Comparison of ENCODE assay signal across 29 cellular contexts in the genomic region with DNA sequence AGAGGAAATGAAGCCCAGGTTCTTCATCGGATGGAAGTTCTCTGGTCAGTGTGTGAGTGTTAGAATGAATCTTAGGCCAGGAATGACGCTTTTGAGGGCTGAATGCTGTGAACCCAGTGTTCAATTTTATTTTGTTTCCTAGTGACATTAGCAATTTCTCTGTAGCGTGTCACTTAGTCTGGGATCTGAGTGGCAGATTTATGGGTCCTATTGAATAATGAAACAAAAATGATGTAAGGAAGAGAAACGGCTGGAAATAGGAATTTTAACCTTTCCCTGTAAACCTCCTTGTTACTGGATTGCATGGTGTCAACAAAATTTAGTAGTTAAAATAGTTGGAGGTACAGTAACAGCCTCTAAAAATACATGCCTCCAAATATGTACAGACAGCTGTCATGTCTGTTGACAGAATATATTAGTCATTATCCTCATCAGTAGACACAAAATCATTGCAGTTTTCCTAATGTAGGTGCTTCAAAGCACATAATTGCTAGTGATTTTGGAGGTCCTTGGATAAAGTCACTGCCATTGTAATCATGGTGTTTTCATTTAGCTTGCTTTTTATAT.
DNase-seq lines count a peak whose midpoint lies in the region; ATAC-seq, FAIRE-seq and TF ChIP-seq lines count a peak whose summit lies in the region.
"Had no signal": no experiment of that assay in that cellular context is flagged by ENCODE, and none has a peak within 500 bp of the region (broad histone marks: within the 10 kb centered on the region; RNA-seq: fewer than 3 reads in every experiment).

No MANE protein-coding gene starts in this region.

- no peak overlapping the region for H3K27ac ChIP-seq in astrocyte (ENCODE audit: low read depth, low read length)
- H3K27ac ChIP-seq: 22Rv1, HL-60, RWPE1, SK-N-MC had no signal

- DNase-seq in NCI-H2227 (lab: John Stamatoyannopoulos, UW; ENCODE audit: unreplicated experiment) (peak; percentile 15), NCI-H2227 treated with DMSO at 0.1 percent for 48 hours (lab: John Stamatoyannopoulos, UW) (no peak), astrocyte (ENCODE audit: low read depth) (no peak), nephron progenitor cell (no peak), KG1 (lab: John Stamatoyannopoulos, UW) (no peak), pons (ENCODE audit: low spot score) (no peak)
- DNase-seq in effector CD4-positive, alpha-beta T cell, result no peak
- DNase-seq: AML-193; C1 segment of cervical spinal cord; CD8-positive, alpha-beta T cell; KBM-7; NCI-H1092; NCI-H146; NCI-H2029 treated with DMSO at 0.1 percent for 48 hours; NCI-H2171; NCI-H446; NCI-H526; SHP77 treated with DMSO at 0.1 percent for 48 hours; SW 1271 had no signal

- H3K9me3 Mint-ChIP-seq in astrocyte (ENCODE audit: unreplicated experiment) (no peaks in the 10 kb centered on the region), nephron progenitor cell (peaks cover 9% of the 10 kb centered on the region)
- H3K9me3 Mint-ChIP-seq: CD8-positive, alpha-beta T cell had no signal

- FAIRE-seq in astrocyte (lab: Jason Lieb, UNC), result no peak
- FAIRE-seq: G401.6, GM12892, GM18507, GM19239, HepG2 had no signal

- H3K27me3 Mint-ChIP-seq in astrocyte (ENCODE audit: low read depth, unreplicated experiment) (peaks cover 2% of the 10 kb centered on the region), nephron progenitor cell (ENCODE audit: low read depth, poor library complexity) (peaks cover 14% of the 10 kb centered on the region)

- no peak overlapping the region for H3K9ac ChIP-seq in astrocyte (ENCODE audit: low read length)

- no peak overlapping the region for H3K4me3 Mint-ChIP-seq in astrocyte (ENCODE audit: unreplicated experiment)
- no peak overlapping the region for H3K4me3 Mint-ChIP-seq in nephron progenitor cell
- H3K4me3 Mint-ChIP-seq: CD8-positive, alpha-beta T cell had no signal

- TF ChIP-seq CTCF in astrocyte (IDR thresholded peaks at IDR 0.05; ENCODE audit: insufficient read depth, low read depth, low read length) (no peak), nephron progenitor cell (IDR thresholded peaks at IDR 0.05) (no peak)

- no peak overlapping the region for H2AFZ ChIP-seq in astrocyte (ENCODE audit: low read depth, low read length)

- no peaks in the 10 kb centered on the region for H3K79me2 ChIP-seq in astrocyte (ENCODE audit: insufficient read depth, low read length)

- no peak overlapping the region for H3K4me2 ChIP-seq in astrocyte (ENCODE audit: low read length)

- ATAC-seq in GM19463 (IDR thresholded peaks at IDR 0.05; ENCODE audit: unreplicated experiment), result no peak
- ATAC-seq: CD8-positive, alpha-beta T cell; HepG2 had no signal

- peaks cover 18% of the 10 kb centered on the region for H3K4me1 ChIP-seq in astrocyte (ENCODE audit: insufficient read depth, low read length)

- H3K4me1 Mint-ChIP-seq in astrocyte (ENCODE audit: low read depth, unreplicated experiment), result peaks cover 24% of the 10 kb centered on the region
- H3K4me1 Mint-ChIP-seq in nephron progenitor cell, result peaks cover 67% of the 10 kb centered on the region

- peaks cover 2% of the 10 kb centered on the region for H3K36me3 Mint-ChIP-seq in astrocyte (ENCODE audit: low read depth, unreplicated experiment)
- H3K36me3 Mint-ChIP-seq in nephron progenitor cell (ENCODE audit: low read depth), result no peaks in the 10 kb centered on the region
- H3K36me3 Mint-ChIP-seq: CD8-positive, alpha-beta T cell had no signal

- H3K9me3 ChIP-seq in astrocyte (ENCODE audit: insufficient read depth, low read depth, low read length), result no peaks in the 10 kb centered on the region

- H3K27me3 ChIP-seq in astrocyte (ENCODE audit: insufficient read depth, low read length), result no peaks in the 10 kb centered on the region

- no peak overlapping the region for H3K4me3 ChIP-seq in astrocyte (ENCODE audit: insufficient read depth, low read depth, low read length)
- H3K4me3 ChIP-seq: SK-N-MC had no signal

- H4K20me1 ChIP-seq in astrocyte (ENCODE audit: insufficient read depth, low read length), result no peaks in the 10 kb centered on the region

- no peaks in the 10 kb centered on the region for H3K36me3 ChIP-seq in astrocyte (ENCODE audit: insufficient read depth, low read length)

- H3K27ac Mint-ChIP-seq in astrocyte (ENCODE audit: unreplicated experiment) (peak overlapping the region; percentile 2), nephron progenitor cell (peak overlapping the region; percentile 36)
- H3K27ac Mint-ChIP-seq: CD8-positive, alpha-beta T cell had no signal
